Comparison of ENCODE assay signal across 30 cellular contexts in the genomic region with DNA sequence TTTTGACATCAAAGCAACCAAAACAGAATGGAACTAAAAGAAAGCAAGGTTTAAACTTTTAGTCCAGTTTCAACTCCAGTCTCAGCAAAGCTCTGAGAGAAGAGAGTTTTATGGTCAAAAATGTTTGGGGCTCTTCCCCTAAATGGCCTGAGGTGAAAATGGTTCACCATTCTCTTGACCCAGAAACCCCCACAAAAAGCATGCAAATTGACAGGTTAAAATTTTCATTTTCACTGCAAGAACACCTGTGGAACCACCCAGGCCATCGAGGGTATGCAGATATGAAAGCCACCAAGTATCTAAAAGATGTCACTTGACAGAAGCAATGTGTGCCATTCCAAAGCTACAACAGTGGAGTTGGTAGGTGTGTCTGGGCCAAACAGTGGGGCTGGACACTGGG.
"Had no signal": no experiment of that assay in that cellular context is flagged by ENCODE, and none has a peak within 500 bp of the region (broad histone marks: within the 10 kb centered on the region; RNA-seq: fewer than 3 reads in every experiment).

No MANE protein-coding gene starts in this region.

- H3K27me3 Mint-ChIP-seq: activated CD4-positive, alpha-beta memory T cell treated with anti-CD3 and anti-CD28 coated beads for 36 hours; activated CD4-positive, alpha-beta T cell treated with anti-CD3 and anti-CD28 coated beads for 36 hours; activated CD4-positive, alpha-beta T cell treated with anti-CD3 and anti-CD28 coated beads, Interleukin-2, amount 10 ng/mL, durations not matched to agents 24 days and 14 days; activated CD8-positive, alpha-beta memory T cell treated with anti-CD3 and anti-CD28 coated beads, Interleukin-2, amount 10 ng/mL, durations not matched to agents 7 days and 5 days; activated naive CD4-positive, alpha-beta T cell treated with anti-CD3 and anti-CD28 coated beads, Interleukin-2, amount 10 ng/mL, durations not matched to agents 7 days and 5 days; activated naive CD8-positive, alpha-beta T cell treated with anti-CD3 and anti-CD28 coated beads, Interleukin-2, amount 10 ng/mL, durations not matched to agents 7 days and 5 days; T-helper 17 cell had no signal

- H3K36me3 Mint-ChIP-seq: activated CD4-positive, alpha-beta memory T cell treated with anti-CD3 and anti-CD28 coated beads for 36 hours; activated CD8-positive, alpha-beta memory T cell treated with anti-CD3 and anti-CD28 coated beads, Interleukin-2, amount 10 ng/mL, durations not matched to agents 7 days and 5 days; activated naive CD4-positive, alpha-beta T cell treated with anti-CD3 and anti-CD28 coated beads, Interleukin-2, amount 10 ng/mL, durations not matched to agents 7 days and 5 days; activated naive CD4-positive, alpha-beta T cell treated with anti-CD3 and anti-CD28 coated beads, Interleukin-2, amount 50 U/mL, for 72 hours; activated naive CD8-positive, alpha-beta T cell treated with anti-CD3 and anti-CD28 coated beads, Interleukin-2, amount 10 ng/mL, durations not matched to agents 7 days and 5 days; brain had no signal

- H3K36me3 ChIP-seq: ascending aorta, breast epithelium, cardiac muscle cell, colonic mucosa, heart left ventricle had no signal

- H3K4me3 ChIP-seq: ascending aorta, breast epithelium, cardiac muscle cell, colonic mucosa, heart left ventricle had no signal

- FAIRE-seq: endometrium, frontal cortex had no signal

- H3K9me3 Mint-ChIP-seq: activated CD4-positive, alpha-beta memory T cell treated with anti-CD3 and anti-CD28 coated beads for 36 hours; activated CD4-positive, alpha-beta T cell treated with anti-CD3 and anti-CD28 coated beads, Interleukin-2, amount 10 ng/mL, durations not matched to agents 24 days and 14 days; activated naive CD4-positive, alpha-beta T cell treated with anti-CD3 and anti-CD28 coated beads, Interleukin-2, amount 10 ng/mL, durations not matched to agents 7 days and 5 days; activated naive CD4-positive, alpha-beta T cell treated with anti-CD3 and anti-CD28 coated beads, Interleukin-2, amount 50 U/mL, for 72 hours; activated naive CD8-positive, alpha-beta T cell treated with anti-CD3 and anti-CD28 coated beads, Interleukin-2, amount 10 ng/mL, durations not matched to agents 7 days and 5 days; activated T-cell treated with anti-CD3 and anti-CD28 coated beads, Interleukin-2, amount 50 U/mL, for 72 hours had no signal

- H3K4me1 ChIP-seq: breast epithelium, colonic mucosa had no signal

- H3K4me3 Mint-ChIP-seq: activated CD4-positive, alpha-beta memory T cell treated with anti-CD3 and anti-CD28 coated beads for 36 hours; activated CD4-positive, alpha-beta T cell treated with anti-CD3 and anti-CD28 coated beads for 36 hours; activated CD4-positive, alpha-beta T cell treated with anti-CD3 and anti-CD28 coated beads, Interleukin-2, amount 10 ng/mL, durations not matched to agents 24 days and 14 days; activated CD8-positive, alpha-beta memory T cell treated with anti-CD3 and anti-CD28 coated beads, Interleukin-2, amount 10 ng/mL, durations not matched to agents 7 days and 5 days; activated CD8-positive, alpha-beta T cell treated with anti-CD3 and anti-CD28 coated beads, Interleukin-2, amount 10 ng/mL, durations not matched to agents 7 days and 5 days; activated naive CD4-positive, alpha-beta T cell treated with anti-CD3 and anti-CD28 coated beads, Interleukin-2, amount 10 ng/mL, durations not matched to agents 7 days and 5 days; activated naive CD8-positive, alpha-beta T cell treated with anti-CD3 and anti-CD28 coated beads, Interleukin-2, amount 10 ng/mL, durations not matched to agents 7 days and 5 days; activated T-cell treated with anti-CD3 and anti-CD28 coated beads, Interleukin-2, amount 50 U/mL, for 72 hours; brain; T-helper 17 cell had no signal

- H3K4me1 Mint-ChIP-seq: activated CD4-positive, alpha-beta T cell treated with anti-CD3 and anti-CD28 coated beads for 36 hours; activated CD4-positive, alpha-beta T cell treated with anti-CD3 and anti-CD28 coated beads, Interleukin-2, amount 10 ng/mL, durations not matched to agents 24 days and 14 days; activated CD8-positive, alpha-beta memory T cell treated with anti-CD3 and anti-CD28 coated beads, Interleukin-2, amount 10 ng/mL, durations not matched to agents 7 days and 5 days; activated naive CD4-positive, alpha-beta T cell treated with anti-CD3 and anti-CD28 coated beads, Interleukin-2, amount 10 ng/mL, durations not matched to agents 7 days and 5 days; activated naive CD8-positive, alpha-beta T cell treated with anti-CD3 and anti-CD28 coated beads, Interleukin-2, amount 10 ng/mL, durations not matched to agents 7 days and 5 days; T-helper 17 cell had no signal

- H3K27ac ChIP-seq: ascending aorta, breast epithelium, cardiac muscle cell, colonic mucosa, heart left ventricle had no signal

- H3K27ac Mint-ChIP-seq: activated CD4-positive, alpha-beta memory T cell treated with anti-CD3 and anti-CD28 coated beads for 36 hours; activated CD4-positive, alpha-beta T cell treated with anti-CD3 and anti-CD28 coated beads for 36 hours; activated CD4-positive, alpha-beta T cell treated with anti-CD3 and anti-CD28 coated beads, Interleukin-2, amount 10 ng/mL, durations not matched to agents 24 days and 14 days; activated CD8-positive, alpha-beta memory T cell treated with anti-CD3 and anti-CD28 coated beads, Interleukin-2, amount 10 ng/mL, durations not matched to agents 7 days and 5 days; activated CD8-positive, alpha-beta T cell treated with anti-CD3 and anti-CD28 coated beads, Interleukin-2, amount 10 ng/mL, durations not matched to agents 7 days and 5 days; activated naive CD4-positive, alpha-beta T cell treated with anti-CD3 and anti-CD28 coated beads, Interleukin-2, amount 10 ng/mL, durations not matched to agents 7 days and 5 days; activated naive CD8-positive, alpha-beta T cell treated with anti-CD3 and anti-CD28 coated beads, Interleukin-2, amount 10 ng/mL, durations not matched to agents 7 days and 5 days; activated T-cell treated with anti-CD3 and anti-CD28 coated beads, Interleukin-2, amount 50 U/mL, for 72 hours; brain; T-helper 17 cell had no signal

- DNase-seq: activated CD4-positive, alpha-beta memory T cell treated with anti-CD3 and anti-CD28 coated beads for 36 hours; activated CD4-positive, alpha-beta T cell treated with anti-CD3 and anti-CD28 coated beads for 36 hours; activated CD4-positive, alpha-beta T cell treated with anti-CD3 and anti-CD28 coated beads, Interleukin-2, amount 10 ng/mL, durations not matched to agents 24 days and 14 days; activated CD4-positive, CD25-positive, alpha-beta regulatory T cell; activated CD4-positive, CD25-positive, alpha-beta regulatory T cell treated with anti-CD3 and anti-CD28 coated beads, Interleukin-2, amount 50 U/mL, for 72 hours; activated CD8-positive, alpha-beta memory T cell treated with anti-CD3 and anti-CD28 coated beads, Interleukin-2, amount 10 ng/mL, durations not matched to agents 7 days and 5 days; activated CD8-positive, alpha-beta memory T cell treated with anti-CD3 and anti-CD28 coated beads, Interleukin-2, amount 50 U/mL, for 4 hours; activated CD8-positive, alpha-beta T cell treated with anti-CD3 and anti-CD28 coated beads, Interleukin-2, amount 10 ng/mL, durations not matched to agents 7 days and 5 days; activated gamma-delta T cell; activated naive CD4-positive, alpha-beta T cell; activated naive CD4-positive, alpha-beta T cell treated with anti-CD3 and anti-CD28 coated beads, Interleukin-2, amount 10 ng/mL, durations not matched to agents 7 days and 5 days; activated naive CD8-positive, alpha-beta T cell treated with anti-CD3 and anti-CD28 coated beads, Interleukin-2, amount 10 ng/mL, durations not matched to agents 7 days and 5 days; activated T-cell treated with anti-CD3 and anti-CD28 coated beads, Interleukin-2, amount 50 U/mL, for 1 hour; activated T-cell treated with anti-CD3 and anti-CD28 coated beads, Interleukin-2, amount 50 U/mL, for 72 hours; central memory CD4-positive, alpha-beta T cell; cerebellar nuclear complex; colonic mucosa; effector CD8-positive, alpha-beta T cell; foreskin fibroblast; glutamatergic neuron; heart left ventricle; T-helper 17 cell had no signal

- H3K9me3 ChIP-seq: ascending aorta, breast epithelium, colonic mucosa had no signal

- ATAC-seq: activated CD4-positive, alpha-beta T cell treated with anti-CD3 and anti-CD28 coated beads for 36 hours; activated CD8-positive, alpha-beta memory T cell treated with anti-CD3 and anti-CD28 coated beads, Interleukin-2, amount 10 ng/mL, durations not matched to agents 7 days and 5 days; activated CD8-positive, alpha-beta T cell treated with anti-CD3 and anti-CD28 coated beads, Interleukin-2, amount 10 ng/mL, durations not matched to agents 7 days and 5 days; activated naive CD4-positive, alpha-beta T cell treated with anti-CD3 and anti-CD28 coated beads, Interleukin-2, amount 50 U/mL, for 72 hours; activated T-cell treated with anti-CD3 and anti-CD28 coated beads, Interleukin-2, amount 50 U/mL, for 72 hours; esophagus mucosa; heart left ventricle; T-helper 17 cell had no signal

- H3K27me3 ChIP-seq: ascending aorta, breast epithelium, cardiac muscle cell, colonic mucosa, heart left ventricle had no signal
